Comparison of ENCODE assay signal across 24 cellular contexts in the genomic region with DNA sequence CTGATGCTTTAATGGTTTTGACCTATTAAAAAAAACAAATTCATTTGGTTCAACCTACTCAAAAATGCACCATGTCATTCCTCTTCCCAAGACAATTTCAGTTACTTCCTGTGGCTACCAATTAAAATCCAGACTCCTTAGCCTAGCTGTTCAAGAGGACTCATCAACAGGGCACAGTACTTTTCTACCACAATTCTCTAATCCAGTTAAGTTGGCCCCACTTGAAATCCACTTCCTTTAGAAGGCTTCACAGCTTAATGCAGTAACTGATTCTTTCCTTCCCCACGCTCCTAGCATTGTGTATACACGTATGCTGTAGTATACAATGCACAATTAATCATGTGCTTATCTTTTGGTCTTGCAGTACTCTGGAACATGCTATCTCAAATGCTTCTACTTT.
"Had no signal": no experiment of that assay in that cellular context is flagged by ENCODE, and none has a peak within 500 bp of the region (broad histone marks: within the 10 kb centered on the region; RNA-seq: fewer than 3 reads in every experiment).

No MANE protein-coding gene starts in this region.

- H3K36me3 ChIP-seq: Peyer's patch, SJCRH30 had no signal

- H3K4me3 ChIP-seq: Peyer's patch, SJCRH30 had no signal

- H3K9me3 ChIP-seq: Peyer's patch, SJCRH30 had no signal

- H3K36me3 Mint-ChIP-seq: activated CD4-positive, alpha-beta memory T cell treated with anti-CD3 and anti-CD28 coated beads for 36 hours; activated naive CD4-positive, alpha-beta T cell treated with anti-CD3 and anti-CD28 coated beads, Interleukin-2, amount 50 U/mL, for 72 hours; brain had no signal

- H3K27me3 ChIP-seq: Peyer's patch, SJCRH30 had no signal

- DNase-seq: activated B cell treated with CpG ODN at 0.5 μM for 24 hours; activated CD4-positive, alpha-beta memory T cell treated with anti-CD3 and anti-CD28 coated beads for 36 hours; activated CD4-positive, alpha-beta T cell treated with anti-CD3 and anti-CD28 coated beads, Interleukin-2, amount 10 ng/mL, durations not matched to agents 7 days and 5 days; activated CD8-positive, alpha-beta memory T cell treated with anti-CD3 and anti-CD28 coated beads for 24 hours; activated effector memory CD4-positive, alpha-beta T cell treated with anti-CD3 and anti-CD28 coated beads, Interleukin-2, amount 50 U/mL, for 16 hours; activated naive CD4-positive, alpha-beta T cell treated with Interleukin-2 at 50 U/mL for 16 hours; activated naive CD8-positive, alpha-beta T cell treated with anti-CD3 and anti-CD28 coated beads, Interleukin-2, amount 50 U/mL, for 24 hours; activated T-cell treated with anti-CD3 and anti-CD28 coated beads, Interleukin-2, amount 50 U/mL, for 4 hours; amniotic stem cell; KG1; NCI-H1048; NCI-H2029; NCI-H2107; NCI-H510A treated with DMSO at 0.1 percent for 48 hours; Peyer's patch; Right ventricle myocardium superior; T-helper 9 cell had no signal

- H3K4me1 Mint-ChIP-seq: activated B cell treated with CpG ODN at 0.5 μM for 24 hours; activated CD4-positive, alpha-beta T cell treated with anti-CD3 and anti-CD28 coated beads, Interleukin-2, amount 10 ng/mL, durations not matched to agents 7 days and 5 days; activated naive CD8-positive, alpha-beta T cell treated with anti-CD3 and anti-CD28 coated beads, Interleukin-2, amount 50 U/mL, for 24 hours; central memory CD8-positive, alpha-beta T cell; IgD-negative memory B cell had no signal

- H3K27me3 Mint-ChIP-seq: activated B cell treated with CpG ODN at 0.5 μM for 24 hours; activated CD4-positive, alpha-beta memory T cell treated with anti-CD3 and anti-CD28 coated beads for 36 hours; activated CD4-positive, alpha-beta T cell treated with anti-CD3 and anti-CD28 coated beads, Interleukin-2, amount 10 ng/mL, durations not matched to agents 7 days and 5 days; activated naive CD8-positive, alpha-beta T cell treated with anti-CD3 and anti-CD28 coated beads, Interleukin-2, amount 50 U/mL, for 24 hours; brain; central memory CD8-positive, alpha-beta T cell; IgD-negative memory B cell had no signal

- H3K27ac Mint-ChIP-seq: activated B cell treated with CpG ODN at 0.5 μM for 24 hours; activated CD4-positive, alpha-beta memory T cell treated with anti-CD3 and anti-CD28 coated beads for 36 hours; activated CD4-positive, alpha-beta T cell treated with anti-CD3 and anti-CD28 coated beads, Interleukin-2, amount 10 ng/mL, durations not matched to agents 7 days and 5 days; activated naive CD4-positive, alpha-beta T cell treated with anti-CD3 and anti-CD28 coated beads, Interleukin-2, amount 50 U/mL, for 72 hours; activated naive CD8-positive, alpha-beta T cell treated with anti-CD3 and anti-CD28 coated beads, Interleukin-2, amount 50 U/mL, for 24 hours; IgD-negative memory B cell; T-helper 1 cell treated with Interleukin-12 subunit alpha and Interleukin-12 subunit beta and Interleukin-4 antibody, amounts not matched to agents 30 μg/mL and 1 μg/mL, for 36 hours had no signal

- H3K27ac ChIP-seq: Peyer's patch, RWPE1, SJCRH30 had no signal

- H3K4me1 ChIP-seq: Peyer's patch had no signal

- H3K4me3 Mint-ChIP-seq: activated B cell treated with CpG ODN at 0.5 μM for 24 hours; activated CD4-positive, alpha-beta memory T cell treated with anti-CD3 and anti-CD28 coated beads for 36 hours; activated CD4-positive, alpha-beta T cell treated with anti-CD3 and anti-CD28 coated beads, Interleukin-2, amount 10 ng/mL, durations not matched to agents 7 days and 5 days; activated naive CD8-positive, alpha-beta T cell treated with anti-CD3 and anti-CD28 coated beads, Interleukin-2, amount 50 U/mL, for 24 hours; activated T-cell treated with anti-CD3 and anti-CD28 coated beads, Interleukin-2, amount 50 U/mL, for 4 hours; brain; central memory CD8-positive, alpha-beta T cell; IgD-negative memory B cell; T-helper 1 cell treated with Interleukin-12 subunit alpha and Interleukin-12 subunit beta and Interleukin-4 antibody, amounts not matched to agents 30 μg/mL and 1 μg/mL, for 36 hours had no signal

- H3K9me3 Mint-ChIP-seq: activated B cell treated with CpG ODN at 0.5 μM for 24 hours; activated CD4-positive, alpha-beta memory T cell treated with anti-CD3 and anti-CD28 coated beads for 36 hours; activated CD4-positive, alpha-beta T cell treated with anti-CD3 and anti-CD28 coated beads, Interleukin-2, amount 10 ng/mL, durations not matched to agents 7 days and 5 days; activated naive CD4-positive, alpha-beta T cell treated with anti-CD3 and anti-CD28 coated beads, Interleukin-2, amount 50 U/mL, for 72 hours; activated naive CD8-positive, alpha-beta T cell treated with anti-CD3 and anti-CD28 coated beads, Interleukin-2, amount 50 U/mL, for 24 hours; activated T-cell treated with anti-CD3 and anti-CD28 coated beads, Interleukin-2, amount 50 U/mL, for 4 hours; brain; central memory CD8-positive, alpha-beta T cell; IgD-negative memory B cell; T-helper 1 cell treated with Interleukin-12 subunit alpha and Interleukin-12 subunit beta and Interleukin-4 antibody, amounts not matched to agents 30 μg/mL and 1 μg/mL, for 36 hours had no signal
